In the genomic region with DNA sequence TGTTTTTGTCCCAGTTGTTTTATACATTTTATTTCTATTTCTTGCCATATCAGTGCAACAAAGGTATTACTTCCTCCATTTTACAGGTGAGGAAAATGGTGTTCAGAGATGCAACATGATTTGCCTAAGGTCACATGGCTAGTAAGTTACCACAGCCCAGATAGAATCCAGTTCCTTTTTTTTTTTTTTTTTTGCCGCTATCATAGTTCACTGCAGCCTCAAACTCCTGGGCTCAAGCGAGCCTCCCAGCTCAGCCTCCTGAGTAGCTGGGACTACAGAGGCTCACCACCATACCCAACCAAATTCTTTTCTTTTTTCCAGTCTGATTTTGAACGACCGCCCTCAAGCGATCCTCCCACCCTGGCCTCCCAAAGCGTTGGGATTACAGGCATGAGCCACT, we compare ENCODE assay signal across 8 cellular contexts. TPM values are rescaled to one million over a fixed set of nuclear protein-coding genes. Genes with fewer than 3 reads are reported as not detected.
DNase-seq lines count a peak whose midpoint lies in the region; ATAC-seq lines count a peak whose summit lies in the region.

No MANE protein-coding gene starts in this region.

- no peak overlapping the region for H3K14ac ChIP-seq in neuronal stem cell (ENCODE audit: low read length)

- H3K36me3 ChIP-seq in ACC112 (ENCODE audit: insufficient read depth, low read length) (no peaks in the 10 kb centered on the region), SJCRH30 (no peaks in the 10 kb centered on the region), iPS-20b (ENCODE audit: insufficient read depth, low read depth, low read length) (no peaks in the 10 kb centered on the region), neuronal stem cell (replicated peaks in 1 of 2; ENCODE audit: control insufficient read depth in 2 of 2, insufficient read depth in 2 of 2, low read length in 2 of 2) (no peaks in the 10 kb centered on the region)

- no peak overlapping the region for H3K4me2 ChIP-seq in neuronal stem cell (ENCODE audit: insufficient read depth, low read length, poor library complexity, severe bottlenecking)

- intact Hi-C loops in posterior cingulate gyrus (cut with DNase I) = no loop called here

- H2AK5ac ChIP-seq in neuronal stem cell (ENCODE audit: low read depth, low read length) = no peak overlapping the region

- no CpG with 5 or more reads among the region's 6 CpGs for WGBS in neuronal stem cell (ENCODE audit: extremely low coverage in 2 of 2, insufficient read length in 2 of 2, insufficient replicate concordance in 1 of 2), 2 donors

- H2BK12ac ChIP-seq in neuronal stem cell (ENCODE audit: low read length) = no peak overlapping the region

- H2AFZ ChIP-seq in ACC112 (ENCODE audit: low read length, unreplicated experiment) (peak overlapping the region; percentile 90), neuronal stem cell (ENCODE audit: low read length) (no peak overlapping the region)

- peaks cover 7% of the 10 kb centered on the region; the same call in 1 of the 2 replicates for H3K27me3 ChIP-seq in ACC112 (ENCODE audit: insufficient read depth, low read length)
- peaks cover 2% of the 10 kb centered on the region for H3K27me3 ChIP-seq in SJCRH30
- H3K27me3 ChIP-seq in iPS-20b (ENCODE audit: insufficient read depth, low read length) = peaks cover 18% of the 10 kb centered on the region
- H3K27me3 ChIP-seq in neuronal stem cell (ENCODE audit: control insufficient read depth in 3 of 3, insufficient read depth in 3 of 3, low read depth in 1 of 3, low read length in 3 of 3) = peaks cover 0 to 43% (median 20%) of the 10 kb centered on the region in 3 experiments

- no peak overlapping the region for H4K91ac ChIP-seq in neuronal stem cell (ENCODE audit: low read depth, low read length, poor library complexity)

- H2BK5ac ChIP-seq in neuronal stem cell (ENCODE audit: low read length) = no peak overlapping the region

- H3K9ac ChIP-seq in iPS-20b (ENCODE audit: low read depth, low read length) (no peak overlapping the region), neuronal stem cell (ENCODE audit: low read depth, low read length, poor library complexity) (no peak overlapping the region)

- H3K4me1 ChIP-seq in ACC112 (ENCODE audit: control insufficient read depth, insufficient read depth, low read length, unreplicated experiment) = peaks cover 3% of the 10 kb centered on the region
- no peaks in the 10 kb centered on the region for H3K4me1 ChIP-seq in SJCRH30
- H3K4me1 ChIP-seq in iPS-20b (ENCODE audit: insufficient read depth, low read length) = peaks cover 8% of the 10 kb centered on the region; the same call in 1 of the 2 replicates
- H3K4me1 ChIP-seq in neuronal stem cell (ENCODE audit: control insufficient read depth in 2 of 2, insufficient read depth in 1 of 2, low read depth in 1 of 2, low read length in 2 of 2) = peaks cover 3 to 6% of the 10 kb centered on the region in 2 donors

- H3K4me3 ChIP-seq in ACC112 (ENCODE audit: low read depth, low read length) (peak overlapping the region; percentile 83), SJCRH30 (peak overlapping the region; percentile 57), iPS-20b (ENCODE audit: low read length) (peak overlapping the region; percentile 73), neuronal stem cell (ENCODE audit: low read length in 2 of 2) (no peak overlapping the region)

- no peak overlapping the region for H2BK120ac ChIP-seq in neuronal stem cell (ENCODE audit: low read depth, low read length)

- H3K9me3 ChIP-seq in SJCRH30 (replicated peaks) (no peaks in the 10 kb centered on the region), iPS-20b (ENCODE audit: insufficient read depth, low read depth, low read length) (no peaks in the 10 kb centered on the region), neuronal stem cell (replicated peaks in 1 of 2; ENCODE audit: control insufficient read depth in 2 of 2, insufficient read depth in 1 of 2, low read depth in 1 of 2, low read length in 2 of 2) (no peaks in the 10 kb centered on the region)

- H3K18ac ChIP-seq in neuronal stem cell (ENCODE audit: low read length) = no peak overlapping the region

- H3K27ac ChIP-seq in ACC112 (ENCODE audit: low read depth, low read length) (no peak overlapping the region), SJCRH30 (no peak overlapping the region), iPS-20b (ENCODE audit: low read length) (no peak overlapping the region), neuronal stem cell (replicated peaks; ENCODE audit: low read length) (no peak overlapping the region)

- no peaks in the 10 kb centered on the region for H3K79me1 ChIP-seq in neuronal stem cell (ENCODE audit: low read depth, low read length)

- no peak overlapping the region for H3K4ac ChIP-seq in neuronal stem cell (ENCODE audit: low read length)

- no peak overlapping the region for H4K8ac ChIP-seq in neuronal stem cell (ENCODE audit: low read depth, low read length)

- H2BK15ac ChIP-seq in neuronal stem cell (ENCODE audit: low read length) = no peak overlapping the region

- ATAC-seq in GM21717 (IDR thresholded peaks at IDR 0.05; ENCODE audit: unreplicated experiment) (peak; percentile 35), GM18519 (IDR thresholded peaks at IDR 0.05; ENCODE audit: low FRiP score, unreplicated experiment) (no peak)

- no peak overlapping the region for H3K23ac ChIP-seq in neuronal stem cell (ENCODE audit: low read depth, low read length, poor library complexity)

- H3K79me2 ChIP-seq in ACC112 (ENCODE audit: control insufficient read depth, insufficient read depth, low read length, unreplicated experiment) = no peaks in the 10 kb centered on the region

- DNase-seq in SJCRH30 = no peak
- no peak for DNase-seq in posterior cingulate gyrus
- DNase-seq in neuronal stem cell (ENCODE audit: low spot score) = no peak
- no peak for DNase-seq in AG08395 (ENCODE audit: low spot score)

RNA-seq across cellular contexts. Expression of gene CCDC69, which starts 0.5 kb away (rescaled TPM):
- 0.08 and 0.10 TPM in 2 replicates for total RNA-seq in SJCRH30 (2014; rRNA removed; shearing (Covaris generic))
- polyA plus RNA-seq in neuronal stem cell (2013, experiment 1 of 2) = 0.03 TPM
- polyA plus RNA-seq in neuronal stem cell (2013, experiment 2 of 2) = 0.03 TPM

RNA-seq across cellular contexts. Expression of gene GM2A, which starts 28.6 kb away (rescaled TPM):
- 1.7 and 2.0 TPM in 2 replicates for total RNA-seq in SJCRH30 (2014; rRNA removed; shearing (Covaris generic))
- polyA plus RNA-seq in neuronal stem cell (2013, experiment 1 of 2) = 15.0 TPM
- 15.6 TPM for polyA plus RNA-seq in neuronal stem cell (2013, experiment 2 of 2)

Comparison
In these comparisons a context has a peak if more than half of its experiments do, and no peak if none do; other contexts are left out.
1. H3K4me3 ChIP-seq: peak in ACC112 (single experiment), SJCRH30 (single experiment) and iPS-20b (single experiment); none in neuronal stem cell (0 of 2).